ENCODE assay signal across 13 cellular contexts in the genomic region with DNA sequence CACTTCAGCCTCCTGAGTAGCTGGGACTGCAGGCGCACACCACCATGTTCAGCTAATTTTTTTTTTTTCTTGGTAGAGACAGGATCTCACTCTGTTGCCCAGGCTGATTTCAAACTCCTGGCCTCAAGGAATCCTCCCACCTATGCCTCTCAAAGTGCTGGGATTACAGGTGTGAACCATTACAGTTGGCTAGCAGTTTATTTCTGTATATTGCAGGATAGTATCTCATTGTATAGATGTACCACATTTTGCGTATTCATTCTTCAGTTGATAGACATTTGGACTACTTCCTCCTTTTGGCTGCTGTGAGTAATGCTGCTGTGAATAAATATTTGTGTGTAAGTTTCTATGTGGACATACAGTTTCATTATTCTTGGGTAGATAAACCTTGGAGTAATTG. TPM values are rescaled to one million over a fixed set of nuclear protein-coding genes. Genes with fewer than 3 reads are reported as not detected.
A peak's percentile ranks its signal among the peaks of the same experiment; 100 is the strongest.
DNase-seq lines count a peak whose midpoint lies in the region; ATAC-seq and TF ChIP-seq lines count a peak whose summit lies in the region.
"Had no signal": no experiment of that assay in that cellular context is flagged by ENCODE, and none has a peak within 500 bp of the region (broad histone marks: within the 10 kb centered on the region; RNA-seq: fewer than 3 reads in every experiment).

No MANE protein-coding gene starts in this region.

- no peaks in the 10 kb centered on the region for H3K27me3 ChIP-seq in CD4-positive, alpha-beta T cell (ENCODE audit: control insufficient read depth, insufficient read depth, low read length)
- H3K27me3 ChIP-seq: ovary had no signal

- no peak for DNase-seq in activated T-cell treated with anti-CD3 and anti-CD28 coated beads, Interleukin-2, amount 50 U/mL, for 24 hours
- DNase-seq in activated T-cell treated with anti-CD3 and anti-CD28 coated beads, Interleukin-2, amount 50 U/mL, for 4 hours = no peak
- DNase-seq in OCI-M1 (lab: John Stamatoyannopoulos, UW) (peak; percentile 87), 8988T (no peak)
- no peak for DNase-seq in effector memory CD8-positive, alpha-beta T cell
- no peak for DNase-seq in stimulated activated naive B cell treated with anti-CD40 and anti-IgM and Interleukin-4, amounts not matched to agents 10 μg/mL and 1 μg/mL and 100 μg/mL, for 72 hours
- DNase-seq in activated naive CD4-positive, alpha-beta T cell treated with anti-CD3 and anti-CD28 coated beads for 36 hours = no peak
- no peak for DNase-seq in CD4-positive, alpha-beta T cell
- DNase-seq: activated T-cell treated with anti-CD3 and anti-CD28 coated beads, Interleukin-2, amount 50 U/mL, for 1 hour; NCI-H1048; NCI-H2171; ovary had no signal

- CTCF ChIA-PET in activated naive CD4-positive, alpha-beta T cell treated with anti-CD3 and anti-CD28 coated beads for 36 hours (lab: Charles Lee) = no interaction called here
- CTCF ChIA-PET in CD4-positive, alpha-beta T cell (lab: Charles Lee) = no interaction called here

- H3K4me3 Mint-ChIP-seq in activated T-cell treated with anti-CD3 and anti-CD28 coated beads, Interleukin-2, amount 50 U/mL, for 24 hours = no peak overlapping the region
- no peak overlapping the region for H3K4me3 Mint-ChIP-seq in activated T-cell treated with anti-CD3 and anti-CD28 coated beads, Interleukin-2, amount 50 U/mL, for 4 hours
- no peak overlapping the region for H3K4me3 Mint-ChIP-seq in effector memory CD8-positive, alpha-beta T cell
- no peak overlapping the region for H3K4me3 Mint-ChIP-seq in stimulated activated naive B cell treated with anti-CD40 and anti-IgM and Interleukin-4, amounts not matched to agents 10 μg/mL and 1 μg/mL and 100 μg/mL, for 72 hours
- no peak overlapping the region for H3K4me3 Mint-ChIP-seq in activated naive CD4-positive, alpha-beta T cell treated with anti-CD3 and anti-CD28 coated beads for 36 hours
- H3K4me3 Mint-ChIP-seq in CD4-positive, alpha-beta T cell = no peak overlapping the region

- no peak overlapping the region for H3K27ac ChIP-seq in CD4-positive, alpha-beta T cell (ENCODE audit: low read depth, low read length)
- H3K27ac ChIP-seq: A549, ovary had no signal

- ATAC-seq in activated T-cell treated with anti-CD3 and anti-CD28 coated beads, Interleukin-2, amount 50 U/mL, for 4 hours = no peak
- no peak for ATAC-seq in effector memory CD8-positive, alpha-beta T cell (replicated peaks)
- ATAC-seq in stimulated activated naive B cell treated with anti-CD40 and anti-IgM and Interleukin-4, amounts not matched to agents 10 μg/mL and 1 μg/mL and 100 μg/mL, for 72 hours (replicated peaks) = peak; percentile 82 to 86
- no peak for ATAC-seq in CD4-positive, alpha-beta T cell (ENCODE audit: poor library complexity)
- ATAC-seq: A549 had no signal

- POLR2A ChIA-PET in CD4-positive, alpha-beta T cell (lab: Charles Lee) = interaction anchor here (0.6 kb wide), 1 partner anchor 21 kb away, joined by 3 read pairs; no protein-coding TSS in a partner anchor

- peaks cover 53% of the 10 kb centered on the region for H3K4me1 Mint-ChIP-seq in activated T-cell treated with anti-CD3 and anti-CD28 coated beads, Interleukin-2, amount 50 U/mL, for 24 hours (ENCODE audit: low read depth)
- peaks cover 50% of the 10 kb centered on the region for H3K4me1 Mint-ChIP-seq in activated T-cell treated with anti-CD3 and anti-CD28 coated beads, Interleukin-2, amount 50 U/mL, for 4 hours (ENCODE audit: low read depth)
- H3K4me1 Mint-ChIP-seq in effector memory CD8-positive, alpha-beta T cell (ENCODE audit: low read depth in 2 of 2) = peaks cover 16 to 56% of the 10 kb centered on the region in 2 donors
- peaks cover 15 to 44% of the 10 kb centered on the region in 2 donors for H3K4me1 Mint-ChIP-seq in stimulated activated naive B cell treated with anti-CD40 and anti-IgM and Interleukin-4, amounts not matched to agents 10 μg/mL and 1 μg/mL and 100 μg/mL, for 72 hours
- H3K4me1 Mint-ChIP-seq in activated naive CD4-positive, alpha-beta T cell treated with anti-CD3 and anti-CD28 coated beads for 36 hours (ENCODE audit: low read depth) = peaks cover 45% of the 10 kb centered on the region
- H3K4me1 Mint-ChIP-seq in CD4-positive, alpha-beta T cell (ENCODE audit: low read depth) = peaks cover 68% of the 10 kb centered on the region

- H3K27ac Mint-ChIP-seq in activated T-cell treated with anti-CD3 and anti-CD28 coated beads, Interleukin-2, amount 50 U/mL, for 24 hours = peak overlapping the region; percentile 50
- peak overlapping the region; percentile 52 to 71 for H3K27ac Mint-ChIP-seq in effector memory CD8-positive, alpha-beta T cell
- H3K27ac Mint-ChIP-seq in stimulated activated naive B cell treated with anti-CD40 and anti-IgM and Interleukin-4, amounts not matched to agents 10 μg/mL and 1 μg/mL and 100 μg/mL, for 72 hours = peak overlapping the region; percentile 20
- no peak overlapping the region for H3K27ac Mint-ChIP-seq in activated naive CD4-positive, alpha-beta T cell treated with anti-CD3 and anti-CD28 coated beads for 36 hours
- H3K27ac Mint-ChIP-seq in CD4-positive, alpha-beta T cell = no peak overlapping the region

- intact Hi-C loops in activated naive CD4-positive, alpha-beta T cell treated with anti-CD3 and anti-CD28 coated beads for 36 hours (cut with micrococcal nuclease) = no loop called here
- intact Hi-C loops in CD4-positive, alpha-beta T cell (cut with DNase I, micrococcal nuclease) = no loop called here

- TF ChIP-seq CTCF in CD4-positive, alpha-beta T cell (IDR thresholded peaks at IDR 0.05) = no peak

- peaks cover 78% of the 10 kb centered on the region for H3K36me3 Mint-ChIP-seq in activated T-cell treated with anti-CD3 and anti-CD28 coated beads, Interleukin-2, amount 50 U/mL, for 24 hours (ENCODE audit: low read depth)
- peaks cover 39% of the 10 kb centered on the region for H3K36me3 Mint-ChIP-seq in activated T-cell treated with anti-CD3 and anti-CD28 coated beads, Interleukin-2, amount 50 U/mL, for 4 hours (ENCODE audit: insufficient read depth)
- peaks cover 29% of the 10 kb centered on the region for H3K36me3 Mint-ChIP-seq in effector memory CD8-positive, alpha-beta T cell (ENCODE audit: insufficient read depth)
- H3K36me3 Mint-ChIP-seq in stimulated activated naive B cell treated with anti-CD40 and anti-IgM and Interleukin-4, amounts not matched to agents 10 μg/mL and 1 μg/mL and 100 μg/mL, for 72 hours = peaks cover 41 to 61% of the 10 kb centered on the region in 2 donors
- H3K36me3 Mint-ChIP-seq in activated naive CD4-positive, alpha-beta T cell treated with anti-CD3 and anti-CD28 coated beads for 36 hours (ENCODE audit: low read depth) = peaks cover 51% of the 10 kb centered on the region
- H3K36me3 Mint-ChIP-seq in CD4-positive, alpha-beta T cell (ENCODE audit: low read depth) = peaks cover 64% of the 10 kb centered on the region

- no peaks in the 10 kb centered on the region for H3K9me3 ChIP-seq in CD4-positive, alpha-beta T cell (ENCODE audit: control insufficient read depth, low read length)
- H3K9me3 ChIP-seq: A549, ovary had no signal

- H3K27me3 Mint-ChIP-seq in activated T-cell treated with anti-CD3 and anti-CD28 coated beads, Interleukin-2, amount 50 U/mL, for 24 hours = no peaks in the 10 kb centered on the region
- H3K27me3 Mint-ChIP-seq in activated T-cell treated with anti-CD3 and anti-CD28 coated beads, Interleukin-2, amount 50 U/mL, for 4 hours (ENCODE audit: low read depth) = no peaks in the 10 kb centered on the region
- no peaks in the 10 kb centered on the region for H3K27me3 Mint-ChIP-seq in effector memory CD8-positive, alpha-beta T cell
- H3K27me3 Mint-ChIP-seq in stimulated activated naive B cell treated with anti-CD40 and anti-IgM and Interleukin-4, amounts not matched to agents 10 μg/mL and 1 μg/mL and 100 μg/mL, for 72 hours = no peaks in the 10 kb centered on the region
- no peaks in the 10 kb centered on the region for H3K27me3 Mint-ChIP-seq in activated naive CD4-positive, alpha-beta T cell treated with anti-CD3 and anti-CD28 coated beads for 36 hours (ENCODE audit: low read depth)
- H3K27me3 Mint-ChIP-seq in CD4-positive, alpha-beta T cell = no peaks in the 10 kb centered on the region

- H3K9me3 Mint-ChIP-seq in activated T-cell treated with anti-CD3 and anti-CD28 coated beads, Interleukin-2, amount 50 U/mL, for 24 hours = peaks cover 9% of the 10 kb centered on the region
- peaks cover 8% of the 10 kb centered on the region for H3K9me3 Mint-ChIP-seq in activated T-cell treated with anti-CD3 and anti-CD28 coated beads, Interleukin-2, amount 50 U/mL, for 4 hours
- no peaks in the 10 kb centered on the region for H3K9me3 Mint-ChIP-seq in effector memory CD8-positive, alpha-beta T cell
- peaks cover 6 to 8% of the 10 kb centered on the region in 2 donors for H3K9me3 Mint-ChIP-seq in stimulated activated naive B cell treated with anti-CD40 and anti-IgM and Interleukin-4, amounts not matched to agents 10 μg/mL and 1 μg/mL and 100 μg/mL, for 72 hours
- H3K9me3 Mint-ChIP-seq in activated naive CD4-positive, alpha-beta T cell treated with anti-CD3 and anti-CD28 coated beads for 36 hours = peaks cover 9% of the 10 kb centered on the region
- peaks cover 3% of the 10 kb centered on the region for H3K9me3 Mint-ChIP-seq in CD4-positive, alpha-beta T cell

RNA-seq across cellular contexts. Expression of a gene that starts 32.9 kb away (rescaled TPM):
- 100 to 1,000 TPM; 138 to 194 (median 149) TPM for total RNA-seq in activated T-cell treated with anti-CD3 and anti-CD28 coated beads, Interleukin-2, amount 50 U/mL, for 4 hours
- total RNA-seq in activated naive CD4-positive, alpha-beta T cell treated with anti-CD3 and anti-CD28 coated beads for 36 hours = 100 to 1,000 TPM; 155 to 162 TPM
- total RNA-seq in CD4-positive, alpha-beta T cell = 100 to 1,000 TPM; 213 to 222 TPM

Comparison
In these comparisons a context has a peak if more than half of its experiments do, and no peak if none do; other contexts are left out.
1. H3K27ac Mint-ChIP-seq: peak in activated T-cell treated with anti-CD3 and anti-CD28 coated beads, Interleukin-2, amount 50 U/mL, for 24 hours (single experiment), effector memory CD8-positive, alpha-beta T cell (2 of 2) and stimulated activated naive B cell treated with anti-CD40 and anti-IgM and Interleukin-4, amounts not matched to agents 10 μg/mL and 1 μg/mL and 100 μg/mL, for 72 hours (single experiment); none in activated naive CD4-positive, alpha-beta T cell treated with anti-CD3 and anti-CD28 coated beads for 36 hours (single experiment) and CD4-positive, alpha-beta T cell (single experiment).
2. ATAC-seq: peak in stimulated activated naive B cell treated with anti-CD40 and anti-IgM and Interleukin-4, amounts not matched to agents 10 μg/mL and 1 μg/mL and 100 μg/mL, for 72 hours (2 of 2); none in activated T-cell treated with anti-CD3 and anti-CD28 coated beads, Interleukin-2, amount 50 U/mL, for 4 hours (0 of 2), effector memory CD8-positive, alpha-beta T cell (single experiment) and CD4-positive, alpha-beta T cell (single experiment).